ENCODE assay signal across 10 cellular contexts in the genomic region with DNA sequence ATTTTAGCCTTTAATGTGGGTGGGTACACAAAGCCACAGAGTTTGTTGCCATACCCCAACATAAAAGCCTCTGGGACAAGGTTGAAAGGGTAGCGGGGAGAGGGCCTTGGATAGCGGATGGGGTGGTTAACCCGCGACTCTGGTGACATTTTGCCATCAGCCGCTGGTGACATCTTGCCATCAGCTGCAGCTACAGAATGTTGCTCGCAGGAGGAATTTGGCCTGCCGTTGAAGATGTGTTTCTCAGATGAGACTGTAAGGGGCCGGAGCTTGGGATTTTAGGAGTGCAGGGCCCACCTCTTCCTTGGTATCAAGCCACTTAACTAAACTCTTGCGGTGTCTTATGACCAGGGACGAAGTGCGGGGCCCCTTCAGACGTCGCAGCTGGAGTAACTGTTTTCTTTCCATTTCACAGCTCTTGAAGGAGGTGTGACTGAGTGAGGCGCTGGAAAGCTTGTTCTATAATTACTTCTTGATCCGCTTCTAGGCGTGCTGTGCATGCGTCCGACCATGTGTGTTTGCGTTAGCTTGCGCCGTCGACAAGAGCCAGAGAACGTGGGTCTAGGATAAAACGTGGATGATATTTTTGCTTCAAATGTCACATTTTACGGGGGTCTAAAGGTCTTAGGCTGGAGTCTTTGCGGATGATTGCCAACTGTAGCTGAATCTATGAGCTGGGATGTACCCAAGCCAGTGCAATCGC. TPM values are rescaled to one million over a fixed set of nuclear protein-coding genes. Genes with fewer than 3 reads are reported as not detected.
A peak's percentile ranks its signal among the peaks of the same experiment; 100 is the strongest.
DNase-seq lines count a peak whose midpoint lies in the region; ATAC-seq and TF ChIP-seq lines count a peak whose summit lies in the region.
"Had no signal": no experiment of that assay in that cellular context is flagged by ENCODE, and none has a peak within 500 bp of the region (broad histone marks: within the 10 kb centered on the region; RNA-seq: fewer than 3 reads in every experiment).

No MANE protein-coding gene starts in this region.

- no peak for TF ChIP-seq EP300 in stomach (IDR thresholded peaks at IDR 0.05)

- peak overlapping the region; percentile 33 for H3K9ac ChIP-seq in iPS-18a (ENCODE audit: low read length)

- peak overlapping the region; percentile 77 for H3K4me3 ChIP-seq in iPS-18a (ENCODE audit: low read length)
- peak overlapping the region; percentile 60 to 73 (median 70) for H3K4me3 ChIP-seq in stomach

- no peak for TF ChIP-seq CTCF in stomach (IDR thresholded peaks at IDR 0.05)

- 37 to 42% (median 39%) methylated on average over 27 of the region's 27 CpGs for WGBS in stomach, 5 donors

- H3K27me3 ChIP-seq in iPS-18a (ENCODE audit: control insufficient read depth, insufficient read depth, low read length): peaks cover 13% of the 10 kb centered on the region
- peaks cover 0 to 23% (median 6%) of the 10 kb centered on the region in 3 donors for H3K27me3 ChIP-seq in stomach

- H3K9me3 ChIP-seq in iPS-18a (ENCODE audit: control insufficient read depth, low read depth, low read length) (peaks cover 7% of the 10 kb centered on the region), stomach (peaks cover 0 to 12% (median 3%) of the 10 kb centered on the region in 4 donors)

- H3K27ac ChIP-seq in iPS-18a (ENCODE audit: low read length) (no peak overlapping the region), stomach (peak overlapping the region; percentile 72 to 92 (median 83))
- H3K27ac ChIP-seq: 22Rv1 had no signal

- intact Hi-C loops in activated T-helper 1 cell treated with anti-CD3 and anti-CD28 coated beads, Interleukin-12 subunit alpha, Interleukin-12 subunit beta, Interleukin-2, Interleukin-4 antibody, amounts not matched to agents 30 ng/mL and 10 ng/mL and 1 ng/mL, durations not matched to agents 14 hours and 24 hours and 36 hours (cut with micrococcal nuclease): loop anchor here (5.0 kb wide), 3 partner anchors 199 to 1019 kb away; partner anchors contain the start of genes DCUN1D4 and FIP1L1
- intact Hi-C loops in stomach (cut with DNase I; ENCODE audit: low total_unique reads): no loop called here

- peak overlapping the region; percentile 81 for H3K4me3 Mint-ChIP-seq in activated T-helper 1 cell treated with anti-CD3 and anti-CD28 coated beads, Interleukin-12 subunit alpha, Interleukin-12 subunit beta, Interleukin-2, Interleukin-4 antibody, amounts not matched to agents 30 ng/mL and 10 ng/mL and 1 ng/mL, durations not matched to agents 14 hours and 24 hours and 36 hours

- no peak for ATAC-seq in HG02970 (IDR thresholded peaks at IDR 0.05; ENCODE audit: low FRiP score, unreplicated experiment)
- ATAC-seq in HG03196 (IDR thresholded peaks at IDR 0.05; ENCODE audit: unreplicated experiment): no peak

- no peaks in the 10 kb centered on the region for H3K9me3 Mint-ChIP-seq in activated T-helper 1 cell treated with anti-CD3 and anti-CD28 coated beads, Interleukin-12 subunit alpha, Interleukin-12 subunit beta, Interleukin-2, Interleukin-4 antibody, amounts not matched to agents 30 ng/mL and 10 ng/mL and 1 ng/mL, durations not matched to agents 14 hours and 24 hours and 36 hours

- H3K27ac Mint-ChIP-seq in activated T-helper 1 cell treated with anti-CD3 and anti-CD28 coated beads, Interleukin-12 subunit alpha, Interleukin-12 subunit beta, Interleukin-2, Interleukin-4 antibody, amounts not matched to agents 30 ng/mL and 10 ng/mL and 1 ng/mL, durations not matched to agents 14 hours and 24 hours and 36 hours: no peak overlapping the region

- H3K36me3 ChIP-seq in iPS-18a (ENCODE audit: control insufficient read depth, low read depth, low read length) (peaks cover 30% of the 10 kb centered on the region), stomach (peaks cover 0 to 7% (median 3%) of the 10 kb centered on the region in 4 donors)

- H3K27me3 Mint-ChIP-seq in activated T-helper 1 cell treated with anti-CD3 and anti-CD28 coated beads, Interleukin-12 subunit alpha, Interleukin-12 subunit beta, Interleukin-2, Interleukin-4 antibody, amounts not matched to agents 30 ng/mL and 10 ng/mL and 1 ng/mL, durations not matched to agents 14 hours and 24 hours and 36 hours (ENCODE audit: insufficient read depth): peaks cover 36% of the 10 kb centered on the region

- H3K36me3 Mint-ChIP-seq in activated T-helper 1 cell treated with anti-CD3 and anti-CD28 coated beads, Interleukin-12 subunit alpha, Interleukin-12 subunit beta, Interleukin-2, Interleukin-4 antibody, amounts not matched to agents 30 ng/mL and 10 ng/mL and 1 ng/mL, durations not matched to agents 14 hours and 24 hours and 36 hours (ENCODE audit: low read depth): no peaks in the 10 kb centered on the region

- peaks cover 22% of the 10 kb centered on the region for H3K4me1 Mint-ChIP-seq in activated T-helper 1 cell treated with anti-CD3 and anti-CD28 coated beads, Interleukin-12 subunit alpha, Interleukin-12 subunit beta, Interleukin-2, Interleukin-4 antibody, amounts not matched to agents 30 ng/mL and 10 ng/mL and 1 ng/mL, durations not matched to agents 14 hours and 24 hours and 36 hours (ENCODE audit: low read depth)

- peaks cover 35% of the 10 kb centered on the region for H3K4me1 ChIP-seq in iPS-18a (ENCODE audit: control insufficient read depth, low read depth, low read length)
- H3K4me1 ChIP-seq in stomach: peaks cover 34 to 50% (median 42%) of the 10 kb centered on the region in 4 donors

- no peak for TF ChIP-seq POLR2A in stomach (IDR thresholded peaks at IDR 0.05)

- DNase-seq in DMS 273 (lab: John Stamatoyannopoulos, UW; ENCODE audit: unreplicated experiment) (peak; percentile 20), DMS 273 treated with DMSO at 0.1 percent for 48 hours (lab: John Stamatoyannopoulos, UW) (no peak), stomach (no peak)
- no peak for DNase-seq in activated T-helper 1 cell treated with anti-CD3 and anti-CD28 coated beads, Interleukin-12 subunit alpha, Interleukin-12 subunit beta, Interleukin-2, Interleukin-4 antibody, amounts not matched to agents 30 ng/mL and 10 ng/mL and 1 ng/mL, durations not matched to agents 14 hours and 24 hours and 36 hours (ENCODE audit: low spot score)
- DNase-seq in stimulated activated CD4-positive, alpha-beta T cell treated with anti-CD3 and anti-CD28 coated beads, Interleukin-2, amount 100 ng/mL, for 24 hours: no peak

RNA-seq across cellular contexts. Expression of gene RASL11B, which starts 0.8 kb away (rescaled TPM):
- total RNA-seq in activated T-helper 1 cell treated with anti-CD3 and anti-CD28 coated beads, Interleukin-12 subunit alpha, Interleukin-12 subunit beta, Interleukin-2, Interleukin-4 antibody, amounts not matched to agents 30 ng/mL and 10 ng/mL and 1 ng/mL, durations not matched to agents 14 hours and 24 hours and 36 hours: 1.6 and 2.3 TPM in 2 replicates
- total RNA-seq in stomach: 1 to 10 TPM in 4 of 5 donors, not detected in 1; 1.2 to 6.4 (median 4.9) TPM
- polyA plus RNA-seq in stomach: 1 to 10 TPM in 2 of 3 donors, under 1 TPM in 1; 0.83 to 2.9 (median 1.8) TPM
- total RNA-seq: glomerular endothelial cell had no signal
